29 cellular contexts compared by ENCODE assay signal in genomic region chr4:177332119-177332518, GRCh38. TPM values are rescaled to one million over a fixed set of nuclear protein-coding genes. Genes with fewer than 3 reads are reported as not detected.
"Had no signal": no experiment of that assay in that cellular context is flagged by ENCODE, and none has a peak within 500 bp of the region (broad histone marks: within the 10 kb centered on the region; RNA-seq: fewer than 3 reads in every experiment).

No MANE protein-coding gene starts in this region.

- H3K36me3 Mint-ChIP-seq: naive B cell; natural killer cell; stimulated activated memory B cell treated with anti-CD40 and anti-IgM and Interleukin-4, amounts not matched to agents 10 μg/mL and 1 μg/mL and 100 μg/mL, for 72 hours had no signal

- H3K27ac ChIP-seq: left ventricle myocardium inferior, neural progenitor cell, neutrophil, ovary, right atrium auricular region, right lobe of liver, thyroid gland, transverse colon, upper lobe of left lung, vagina had no signal

- ATAC-seq: natural killer cell; right lobe of liver; stimulated activated memory B cell treated with anti-CD40 and anti-IgM and Interleukin-4, amounts not matched to agents 10 μg/mL and 1 μg/mL and 100 μg/mL, for 72 hours; stimulated activated naive CD8-positive, alpha-beta T cell treated with anti-CD3 and anti-CD28 coated beads, Interleukin-15, amount 100 ng/mL, for 72 hours had no signal

- H3K27me3 Mint-ChIP-seq: naive B cell; progenitor cell of endocrine pancreas; stimulated activated memory B cell treated with anti-CD40 and anti-IgM and Interleukin-4, amounts not matched to agents 10 μg/mL and 1 μg/mL and 100 μg/mL, for 72 hours; stimulated activated naive CD8-positive, alpha-beta T cell treated with anti-CD3 and anti-CD28 coated beads, Interleukin-15, amount 100 ng/mL, for 72 hours had no signal

- H3K27me3 ChIP-seq: neural progenitor cell, neutrophil, ovary, right atrium auricular region, right lobe of liver, thyroid gland, transverse colon, upper lobe of left lung, vagina had no signal

- H3K4me3 Mint-ChIP-seq: mesothelial cell of epicardium; naive B cell; natural killer cell; nephron progenitor cell; neural progenitor cell; stimulated activated memory B cell treated with anti-CD40 and anti-IgM and Interleukin-4, amounts not matched to agents 10 μg/mL and 1 μg/mL and 100 μg/mL, for 72 hours; stimulated activated naive CD8-positive, alpha-beta T cell treated with anti-CD3 and anti-CD28 coated beads, Interleukin-15, amount 100 ng/mL, for 72 hours had no signal

- H3K4me1 ChIP-seq: left ventricle myocardium inferior, neural progenitor cell, right atrium auricular region, right lobe of liver, thyroid gland, transverse colon, upper lobe of left lung, vagina had no signal

- H2AFZ ChIP-seq: neural progenitor cell had no signal

- H3K4me3 ChIP-seq: left ventricle myocardium inferior, lung, neural progenitor cell, ovary, right atrium auricular region, right lobe of liver, smooth muscle cell, thyroid gland, transverse colon, upper lobe of left lung, vagina had no signal

- H3K9me3 ChIP-seq: neutrophil, ovary, right lobe of liver, thyroid gland, vagina had no signal

- H3K4me1 Mint-ChIP-seq: nephron progenitor cell; neural progenitor cell; stimulated activated memory B cell treated with anti-CD40 and anti-IgM and Interleukin-4, amounts not matched to agents 10 μg/mL and 1 μg/mL and 100 μg/mL, for 72 hours; stimulated activated naive CD8-positive, alpha-beta T cell treated with anti-CD3 and anti-CD28 coated beads, Interleukin-15, amount 100 ng/mL, for 72 hours had no signal

- H3K27ac Mint-ChIP-seq: mesothelial cell of epicardium; natural killer cell; nephron progenitor cell; neural progenitor cell; progenitor cell of endocrine pancreas; stimulated activated memory B cell treated with anti-CD40 and anti-IgM and Interleukin-4, amounts not matched to agents 10 μg/mL and 1 μg/mL and 100 μg/mL, for 72 hours; stimulated activated naive CD8-positive, alpha-beta T cell treated with anti-CD3 and anti-CD28 coated beads, Interleukin-15, amount 100 ng/mL, for 72 hours had no signal

- DNase-seq: islet precursor cell; left ventricle myocardium inferior; mesendoderm; naive B cell; natural killer cell; nephron progenitor cell; occipital lobe; ovary; right lobe of liver; stimulated activated CD4-positive, alpha-beta T cell treated with anti-CD3 and anti-CD28 coated beads, Interleukin-1b, Interleukin-23, amount 100 ng/mL, for 48 hours; stimulated activated CD4-positive, alpha-beta T cell treated with anti-CD3 and anti-CD28 coated beads, Interleukin-2, amount 100 ng/mL, for 48 hours; stimulated activated CD4-positive, alpha-beta T cell treated with anti-CD3 and anti-CD28 coated beads, Interleukin-4, amount 100 ng/mL, for 4 hours; stimulated activated CD8-positive, alpha-beta memory T cell treated with anti-CD3 and anti-CD28 coated beads, Interleukin-4, amount 100 ng/mL, for 48 hours; stimulated activated naive CD4-positive, alpha-beta T cell treated with Interleukin-2 at 50 U/mL for 16 hours; stimulated activated naive CD8-positive, alpha-beta T cell treated with anti-CD3 and anti-CD28 coated beads, Interleukin-15, amount 100 ng/mL, for 72 hours; substantia nigra; thyroid gland; transverse colon; upper lobe of left lung had no signal

- H3K4me2 ChIP-seq: neural progenitor cell, smooth muscle cell had no signal

- H3K36me3 ChIP-seq: left ventricle myocardium inferior, ovary, right atrium auricular region, right lobe of liver, thyroid gland, transverse colon, upper lobe of left lung, vagina had no signal

- H3K9ac ChIP-seq: neural progenitor cell had no signal

RNA-seq across cellular contexts. Expression of gene NEIL3, which starts 22.4 kb away (rescaled TPM):
- polyA plus RNA-seq: urinary bladder had no signal
